ENCODE assay signal across 11 cellular contexts in genomic region chrX:45749375-45749774, GRCh38.
DNase-seq lines count a peak whose midpoint lies in the region; ATAC-seq and TF ChIP-seq lines count a peak whose summit lies in the region.
"Had no signal": no experiment of that assay in that cellular context is flagged by ENCODE, and none has a peak within 500 bp of the region (broad histone marks: within the 10 kb centered on the region; RNA-seq: fewer than 3 reads in every experiment).

No MANE protein-coding gene starts in this region.

- no peaks in the 10 kb centered on the region for H3K9me3 ChIP-seq in esophagus muscularis mucosa

- H3K9me3 Mint-ChIP-seq in natural killer cell, result no peaks in the 10 kb centered on the region
- no peaks in the 10 kb centered on the region for H3K9me3 Mint-ChIP-seq in natural killer cell treated with Interleukin-12 subunit alpha and Interleukin-12 subunit beta and Interleukin-15 and Interleukin-18, amount 100 ng/mL, for 72 hours
- no peaks in the 10 kb centered on the region for H3K9me3 Mint-ChIP-seq in T-helper 2 cell treated with Interferon-gamma antibody and Interleukin-4, amounts not matched to agents 5 μg/mL and 100 μg/mL, for 36 hours
- H3K9me3 Mint-ChIP-seq: immature natural killer cell had no signal

- TF ChIP-seq CTCF in natural killer cell (IDR thresholded peaks at IDR 0.05), result no peak
- TF ChIP-seq CTCF in esophagus muscularis mucosa (IDR thresholded peaks at IDR 0.05), result peak; percentile 38 to 43 (median 39)
- TF ChIP-seq CTCF in RWPE1 (conservative IDR thresholded peaks at IDR 0.05; ENCODE audit: low read depth), result no peak

- TF ChIP-seq EP300 in esophagus muscularis mucosa (IDR thresholded peaks at IDR 0.05), result no peak

- WGBS in esophagus muscularis mucosa, result 58% methylated on average over 4 of the region's 4 CpGs

- TF ChIP-seq POLR2A in esophagus muscularis mucosa (IDR thresholded peaks at IDR 0.05; ENCODE audit: low read depth), result no peak

- CTCF ChIA-PET in RWPE1 (lab: Yijun Ruan, JAX), result no interaction called here

- ATAC-seq in natural killer cell, result no peak
- no peak for ATAC-seq in natural killer cell treated with Interleukin-12 subunit alpha and Interleukin-12 subunit beta and Interleukin-15 and Interleukin-18, amount 100 ng/mL, for 72 hours
- no peak for ATAC-seq in HG03378 (IDR thresholded peaks at IDR 0.05; ENCODE audit: unreplicated experiment)

- H3K27ac ChIP-seq in esophagus muscularis mucosa (replicated peaks in 1 of 4) (peak overlapping the region in 3 of 4 donors; percentile 3 to 38 (median 29)), RWPE1 (no peak overlapping the region)
- H3K27ac ChIP-seq: KMS-11 had no signal

- POLR2A ChIA-PET in RWPE1 (lab: Yijun Ruan, JAX; ENCODE audit: low non-redundant PET), result no interaction called here

- H3K36me3 Mint-ChIP-seq in natural killer cell, result no peaks in the 10 kb centered on the region
- peaks cover 38% of the 10 kb centered on the region for H3K36me3 Mint-ChIP-seq in natural killer cell treated with Interleukin-12 subunit alpha and Interleukin-12 subunit beta and Interleukin-15 and Interleukin-18, amount 100 ng/mL, for 72 hours
- peaks cover 44% of the 10 kb centered on the region for H3K36me3 Mint-ChIP-seq in T-helper 2 cell treated with Interferon-gamma antibody and Interleukin-4, amounts not matched to agents 5 μg/mL and 100 μg/mL, for 36 hours (ENCODE audit: low read depth)

- peaks cover 0 to 16% (median 3%) of the 10 kb centered on the region in 4 donors for H3K36me3 ChIP-seq in esophagus muscularis mucosa

- no peaks in the 10 kb centered on the region for H3K27me3 ChIP-seq in esophagus muscularis mucosa

- intact Hi-C loops in natural killer cell (cut with micrococcal nuclease) (no loop called here), esophagus muscularis mucosa (cut with DNase I) (no loop called here)

- H3K27me3 Mint-ChIP-seq in natural killer cell (ENCODE audit: low read depth in 2 of 2), result no peaks in the 10 kb centered on the region
- no peaks in the 10 kb centered on the region for H3K27me3 Mint-ChIP-seq in natural killer cell treated with Interleukin-12 subunit alpha and Interleukin-12 subunit beta and Interleukin-15 and Interleukin-18, amount 100 ng/mL, for 72 hours
- H3K27me3 Mint-ChIP-seq in T-helper 2 cell treated with Interferon-gamma antibody and Interleukin-4, amounts not matched to agents 5 μg/mL and 100 μg/mL, for 36 hours (ENCODE audit: low read depth), result no peaks in the 10 kb centered on the region

- H3K27ac Mint-ChIP-seq in natural killer cell, result peak overlapping the region; percentile 13 to 68
- no peak overlapping the region for H3K27ac Mint-ChIP-seq in natural killer cell treated with Interleukin-12 subunit alpha and Interleukin-12 subunit beta and Interleukin-15 and Interleukin-18, amount 100 ng/mL, for 72 hours
- H3K27ac Mint-ChIP-seq in T-helper 2 cell treated with Interferon-gamma antibody and Interleukin-4, amounts not matched to agents 5 μg/mL and 100 μg/mL, for 36 hours, result no peak overlapping the region

- H3K4me3 Mint-ChIP-seq in natural killer cell, result no peak overlapping the region
- H3K4me3 Mint-ChIP-seq in natural killer cell treated with Interleukin-12 subunit alpha and Interleukin-12 subunit beta and Interleukin-15 and Interleukin-18, amount 100 ng/mL, for 72 hours, result no peak overlapping the region
- H3K4me3 Mint-ChIP-seq in T-helper 2 cell treated with Interferon-gamma antibody and Interleukin-4, amounts not matched to agents 5 μg/mL and 100 μg/mL, for 36 hours, result no peak overlapping the region
- H3K4me3 Mint-ChIP-seq: immature natural killer cell had no signal

- peaks cover 15 to 24% of the 10 kb centered on the region in 2 donors for H3K4me1 Mint-ChIP-seq in natural killer cell
- peaks cover 33 to 38% of the 10 kb centered on the region in 2 donors for H3K4me1 Mint-ChIP-seq in natural killer cell treated with Interleukin-12 subunit alpha and Interleukin-12 subunit beta and Interleukin-15 and Interleukin-18, amount 100 ng/mL, for 72 hours (ENCODE audit: low read depth in 2 of 2)
- peaks cover 30% of the 10 kb centered on the region for H3K4me1 Mint-ChIP-seq in T-helper 2 cell treated with Interferon-gamma antibody and Interleukin-4, amounts not matched to agents 5 μg/mL and 100 μg/mL, for 36 hours (ENCODE audit: low read depth)

- DNase-seq in natural killer cell, result no peak
- no peak for DNase-seq in natural killer cell treated with Interleukin-12 subunit alpha and Interleukin-12 subunit beta and Interleukin-15 and Interleukin-18, amount 100 ng/mL, for 72 hours (ENCODE audit: low spot score)
- peak; percentile 57 for DNase-seq in RKO (ENCODE audit: low spot score)
- DNase-seq in esophagus muscularis mucosa (ENCODE audit: extremely low spot score), result no peak
- DNase-seq in NCI-H345 treated with DMSO at 0.1 percent for 48 hours (lab: John Stamatoyannopoulos, UW; ENCODE audit: unreplicated experiment), result no peak
- DNase-seq in T-helper 2 cell treated with Interferon-gamma antibody and Interleukin-4, amounts not matched to agents 5 μg/mL and 100 μg/mL, for 36 hours (ENCODE audit: low spot score), result no peak
- no peak for DNase-seq in RWPE1 (ENCODE audit: low spot score)
- DNase-seq: GDM1, immature natural killer cell had no signal

- H3K4me3 ChIP-seq in esophagus muscularis mucosa, result no peak overlapping the region

- peaks cover 4 to 38% (median 21%) of the 10 kb centered on the region in 4 donors for H3K4me1 ChIP-seq in esophagus muscularis mucosa

Comparison
In these comparisons a context has a peak if more than half of its experiments do, and no peak if none do; other contexts are left out.
1. H3K27ac Mint-ChIP-seq: peak in natural killer cell (2 of 2); none in natural killer cell treated with Interleukin-12 subunit alpha and Interleukin-12 subunit beta and Interleukin-15 and Interleukin-18, amount 100 ng/mL, for 72 hours (0 of 2) and T-helper 2 cell treated with Interferon-gamma antibody and Interleukin-4, amounts not matched to agents 5 μg/mL and 100 μg/mL, for 36 hours (single experiment).
2. CTCF ChIP-seq: peak in esophagus muscularis mucosa (3 of 3); none in natural killer cell (single experiment) and RWPE1 (single experiment).